In the genomic region with DNA sequence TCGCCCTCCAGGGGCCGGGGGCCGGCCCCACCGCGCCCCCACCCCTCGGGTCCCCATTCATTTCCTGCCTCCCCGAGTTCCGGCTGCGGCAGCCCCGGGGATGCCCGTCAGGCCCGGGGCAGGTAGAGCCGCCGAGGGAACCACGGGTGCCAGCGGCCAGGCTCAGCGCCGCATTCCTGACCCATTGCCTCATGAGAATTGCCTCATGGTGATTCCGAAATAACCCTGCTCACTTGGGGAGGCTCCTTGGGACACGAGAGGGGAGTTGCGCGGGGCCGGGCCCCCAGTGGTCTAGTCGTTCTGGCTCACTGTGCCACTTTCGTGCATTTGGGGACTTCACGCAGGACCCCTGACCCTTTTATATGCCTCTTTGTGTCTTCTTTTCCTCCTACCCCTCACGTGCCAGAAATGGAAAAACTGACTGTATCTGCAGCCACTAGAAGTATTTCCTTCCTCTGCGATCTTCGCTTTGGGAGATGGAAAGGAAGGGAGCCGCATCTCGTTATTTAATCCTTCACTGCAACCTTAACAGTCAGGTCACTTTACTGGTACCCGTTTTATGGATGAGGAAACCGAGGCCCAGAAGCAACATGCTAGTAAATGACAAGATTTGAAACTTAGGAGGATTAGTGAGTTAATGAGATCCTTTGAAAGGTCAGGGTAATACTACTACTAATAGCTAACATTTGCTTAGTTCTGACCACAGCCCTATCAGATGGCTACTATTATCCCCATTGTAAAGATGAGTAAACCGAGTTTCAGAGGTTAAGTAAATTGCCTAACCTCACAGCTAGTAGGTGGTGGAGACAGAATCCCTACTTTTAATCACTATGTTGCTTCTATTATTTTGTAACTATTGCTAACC, we compare ENCODE assay signal across 8 cellular contexts. TPM values are rescaled to one million over a fixed set of nuclear protein-coding genes. Genes with fewer than 3 reads are reported as not detected.
DNase-seq lines count a peak whose midpoint lies in the region; ATAC-seq and TF ChIP-seq lines count a peak whose summit lies in the region.

No MANE protein-coding gene starts in this region.

- peak overlapping the region; percentile 89 for H3K9ac ChIP-seq in HUES64 (ENCODE audit: low read depth, low read length)

- CTCF ChIA-PET in activated B cell treated with CpG ODN at 0.5 μM for 24 hours (lab: Charles Lee), result no interaction called here

- no peaks in the 10 kb centered on the region for H3K27me3 Mint-ChIP-seq in activated B cell treated with CpG ODN at 0.5 μM for 24 hours
- no peaks in the 10 kb centered on the region for H3K27me3 Mint-ChIP-seq in nephron (ENCODE audit: low read depth)

- intact Hi-C loops in activated B cell treated with CpG ODN at 0.5 μM for 24 hours (cut with micrococcal nuclease), result loop anchor here (2.0 to 5.0 kb wide), 2 partner anchors 577 to 732 kb away; partner anchors contain the start of genes ACAD10, BRAP and MAPKAPK5

- WGBS in HUES64, result 6% methylated on average over 33 of the region's 34 CpGs

- peak overlapping the region; percentile 75 for H3K4me3 ChIP-seq in HUES64 (ENCODE audit: low read length)
- peak overlapping the region; percentile 95 for H3K4me3 ChIP-seq in fibroblast of mammary gland (ENCODE audit: control insufficient read depth, low read depth, low read length)

- no peaks in the 10 kb centered on the region for H3K9me3 ChIP-seq in HUES64 (ENCODE audit: insufficient read depth, low read depth, low read length)

- peak overlapping the region; percentile 82 for H3K27ac ChIP-seq in C4-2B
- peak overlapping the region; percentile 98 for H3K27ac ChIP-seq in HUES64 (ENCODE audit: low read depth, low read length)

- 0 out of 2 replicates have a peak, but pooled peaks cover 4% of the 10 kb centered on the region for H3K36me3 ChIP-seq in HUES64 (ENCODE audit: insufficient read depth, low read length)

- POLR2A ChIA-PET in activated B cell treated with CpG ODN at 0.5 μM for 24 hours (lab: Charles Lee), result interaction anchor here (1.2 to 1.3 kb wide), 3 partner anchors 9 to 802 kb away, joined by 3 to 11 read pairs (median 5); partner anchors contain the start of gene TPCN1

- H3K4me3 Mint-ChIP-seq in activated B cell treated with CpG ODN at 0.5 μM for 24 hours, result peak overlapping the region; percentile 91
- peak overlapping the region; percentile 87 to 99 (median 92) for H3K4me3 Mint-ChIP-seq in nephron

- peaks cover 17% of the 10 kb centered on the region for H3K36me3 Mint-ChIP-seq in activated B cell treated with CpG ODN at 0.5 μM for 24 hours (ENCODE audit: low read depth)
- no peaks in the 10 kb centered on the region for H3K36me3 Mint-ChIP-seq in nephron (ENCODE audit: low read depth)

- H3K27ac Mint-ChIP-seq in activated B cell treated with CpG ODN at 0.5 μM for 24 hours (peak overlapping the region; percentile 89), nephron (peak overlapping the region; percentile 91 to 92 (median 92))

- H3K4me1 ChIP-seq in HUES64 (ENCODE audit: insufficient read depth, low read length), result no peaks in the 10 kb centered on the region

- TF ChIP-seq CTCF in C4-2B (conservative IDR thresholded peaks at IDR 0.05) (peak; percentile 41), activated B cell treated with CpG ODN at 0.5 μM for 24 hours (IDR thresholded peaks at IDR 0.05) (no peak), fibroblast of mammary gland (conservative IDR thresholded peaks at IDR 0.05; ENCODE audit: control insufficient read depth, insufficient read depth, low read depth, low read length) (no peak), nephron (IDR thresholded peaks at IDR 0.05; ENCODE audit: unreplicated experiment in 3 of 3) (peak; percentile 5 to 39 (median 38))

- no peak for DNase-seq in activated B cell treated with CpG ODN at 0.5 μM for 24 hours
- DNase-seq in fibroblast of mammary gland (ENCODE audit: low read depth), result peak; percentile 78

- ATAC-seq in GM19043 (IDR thresholded peaks at IDR 0.05; ENCODE audit: low read depth, unreplicated experiment), result peak; percentile 38
- no peak for ATAC-seq in activated B cell treated with CpG ODN at 0.5 μM for 24 hours (ENCODE audit: low read depth)
- ATAC-seq in GM21360 (IDR thresholded peaks at IDR 0.05; ENCODE audit: unreplicated experiment), result no peak
- no peak for ATAC-seq in HG03432 (IDR thresholded peaks at IDR 0.05; ENCODE audit: unreplicated experiment)

- H3K4me1 Mint-ChIP-seq in activated B cell treated with CpG ODN at 0.5 μM for 24 hours, result peaks cover 47% of the 10 kb centered on the region
- H3K4me1 Mint-ChIP-seq in nephron, result peaks cover 40% of the 10 kb centered on the region

- no peaks in the 10 kb centered on the region for H3K27me3 ChIP-seq in HUES64 (ENCODE audit: insufficient read depth, low read length)

- H3K9me3 Mint-ChIP-seq in activated B cell treated with CpG ODN at 0.5 μM for 24 hours, result no peaks in the 10 kb centered on the region
- H3K9me3 Mint-ChIP-seq in nephron, result no peaks in the 10 kb centered on the region

RNA-seq across cellular contexts. Expression of gene PTPN11, which starts 0.8 kb away (rescaled TPM):
- polyA plus RNA-seq in HUES64 (2013, experiment 1 of 2), result 51.7 TPM
- 54.3 TPM for polyA plus RNA-seq in HUES64 (2013, experiment 2 of 2)
- 69.2 and 83.1 TPM in 2 replicates for total RNA-seq in activated B cell treated with CpG ODN at 0.5 μM for 24 hours

RNA-seq across cellular contexts. Expression of gene RPL6, which starts 10.1 kb away (rescaled TPM):
- polyA plus RNA-seq in HUES64 (2013, experiment 1 of 2), result 1,771 TPM
- polyA plus RNA-seq in HUES64 (2013, experiment 2 of 2), result 1,936 TPM
- total RNA-seq in activated B cell treated with CpG ODN at 0.5 μM for 24 hours, result 2,197 and 2,546 TPM in 2 replicates

RNA-seq across cellular contexts. Expression of gene HECTD4, which starts 37.3 kb away (rescaled TPM):
- 7.9 TPM for polyA plus RNA-seq in HUES64 (2013, experiment 1 of 2)
- polyA plus RNA-seq in HUES64 (2013, experiment 2 of 2), result 11.0 TPM
- total RNA-seq in activated B cell treated with CpG ODN at 0.5 μM for 24 hours, result 76.3 and 98.8 TPM in 2 replicates

Comparison
In these comparisons a context has a peak if more than half of its experiments do, and no peak if none do; other contexts are left out.
1. CTCF ChIP-seq: peak in C4-2B (single experiment) and nephron (3 of 3); none in activated B cell treated with CpG ODN at 0.5 μM for 24 hours (single experiment) and fibroblast of mammary gland (single experiment).